8 cellular contexts compared by ENCODE assay signal in the genomic region with DNA sequence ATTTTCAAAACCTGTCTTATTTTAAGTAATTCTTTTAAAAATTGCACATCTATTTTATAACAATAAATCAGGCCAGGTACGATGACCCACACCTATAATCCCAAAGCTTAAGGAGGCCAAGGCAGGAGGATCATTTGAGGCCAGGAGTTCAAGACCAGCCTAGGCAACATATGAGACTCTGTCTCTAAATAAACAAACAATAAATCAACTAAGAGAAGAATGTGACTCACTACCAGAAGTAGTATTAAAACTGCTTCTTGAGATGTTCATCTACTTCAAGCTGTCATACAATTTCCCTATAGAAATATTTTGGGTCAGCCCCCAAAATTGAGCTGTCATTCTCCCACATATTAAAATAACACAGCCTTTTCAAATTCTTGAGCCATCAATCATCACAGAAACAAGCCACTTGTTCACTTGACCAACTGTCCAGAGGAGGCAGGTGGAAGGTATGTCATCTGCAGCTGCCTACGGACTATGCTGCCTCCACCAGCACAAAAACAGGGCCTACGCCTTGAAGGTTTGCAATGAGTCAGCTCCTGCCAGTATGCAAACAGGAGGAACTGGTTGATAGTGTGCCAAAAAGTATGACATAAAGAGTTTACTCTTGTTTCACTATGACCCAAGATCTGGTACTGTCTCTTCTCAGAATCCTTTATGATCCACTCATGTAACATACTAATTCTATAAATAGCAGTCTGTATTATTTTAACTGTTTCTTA. TPM values are rescaled to one million over a fixed set of nuclear protein-coding genes. Genes with fewer than 3 reads are reported as not detected.
DNase-seq lines count a peak whose midpoint lies in the region; ATAC-seq and TF ChIP-seq lines count a peak whose summit lies in the region.

No MANE protein-coding gene starts in this region.

- no peak overlapping the region for H3K18ac ChIP-seq in neuronal stem cell (ENCODE audit: low read length)

- peak; percentile 71 for DNase-seq in GM10266 (ENCODE audit: extremely low spot score)
- peak; percentile 47 for DNase-seq in activated CD4-positive, CD25-positive, alpha-beta regulatory T cell treated with anti-CD3 and anti-CD28 coated beads, Interleukin-2, amount 50 U/mL, for 72 hours
- DNase-seq in fibroblast of the aortic adventitia (ENCODE audit: low read depth), result peak; percentile 89
- peak; percentile 63 for DNase-seq in stimulated activated CD4-positive, alpha-beta T cell treated with anti-CD3 and anti-CD28 coated beads, Interleukin-4, amount 100 ng/mL, for 24 hours
- DNase-seq in GF-D8 (lab: John Stamatoyannopoulos, UW), result no peak
- DNase-seq in neuronal stem cell (ENCODE audit: low spot score), result no peak

- H3K36me3 ChIP-seq in neuronal stem cell (replicated peaks in 1 of 2; ENCODE audit: control insufficient read depth in 2 of 2, insufficient read depth in 2 of 2, low read length in 2 of 2), result peaks cover 11 to 96% of the 10 kb centered on the region in 2 donors

- no peak overlapping the region for H3K14ac ChIP-seq in neuronal stem cell (ENCODE audit: low read length)

- H3K9ac ChIP-seq in neuronal stem cell (ENCODE audit: low read depth, low read length, poor library complexity), result no peak overlapping the region

- no peak overlapping the region for H3K4me3 ChIP-seq in fibroblast of the aortic adventitia (ENCODE audit: low read depth, low read length)
- H3K4me3 ChIP-seq in neuronal stem cell (ENCODE audit: low read length in 2 of 2), result no peak overlapping the region

- no peak overlapping the region for H3K23ac ChIP-seq in neuronal stem cell (ENCODE audit: low read depth, low read length, poor library complexity)

- no peak overlapping the region for H2BK5ac ChIP-seq in neuronal stem cell (ENCODE audit: low read length)

- no peak overlapping the region for H2AK5ac ChIP-seq in neuronal stem cell (ENCODE audit: low read depth, low read length)

- no peaks in the 10 kb centered on the region for H3K9me3 ChIP-seq in neuronal stem cell (replicated peaks in 1 of 2; ENCODE audit: control insufficient read depth in 2 of 2, insufficient read depth in 1 of 2, low read depth in 1 of 2, low read length in 2 of 2)

- H2AFZ ChIP-seq in neuronal stem cell (ENCODE audit: low read length), result no peak overlapping the region

- H3K27ac ChIP-seq in neuronal stem cell (replicated peaks; ENCODE audit: low read length), result no peak overlapping the region

- no peak overlapping the region for H4K91ac ChIP-seq in neuronal stem cell (ENCODE audit: low read depth, low read length, poor library complexity)

- peak; percentile 46 for TF ChIP-seq CTCF in GM10266 (IDR thresholded peaks at IDR 0.05; ENCODE audit: control insufficient read depth, insufficient read depth, low read depth, missing control alignments)
- TF ChIP-seq CTCF in fibroblast of the aortic adventitia (IDR thresholded peaks at IDR 0.05; ENCODE audit: insufficient read depth, low read length), result peak; percentile 21

- no peaks in the 10 kb centered on the region for H3K79me1 ChIP-seq in neuronal stem cell (ENCODE audit: low read depth, low read length)

- no peak overlapping the region for H2BK12ac ChIP-seq in neuronal stem cell (ENCODE audit: low read length)

- H3K4me1 ChIP-seq in neuronal stem cell (ENCODE audit: control insufficient read depth in 2 of 2, insufficient read depth in 1 of 2, low read depth in 1 of 2, low read length in 2 of 2), result no peaks in the 10 kb centered on the region

- H3K27me3 ChIP-seq in neuronal stem cell (ENCODE audit: control insufficient read depth in 3 of 3, insufficient read depth in 3 of 3, low read depth in 1 of 3, low read length in 3 of 3), result no peaks in the 10 kb centered on the region

- ATAC-seq in GM21390 (IDR thresholded peaks at IDR 0.05; ENCODE audit: unreplicated experiment) (peak; percentile 100), HG03575 (IDR thresholded peaks at IDR 0.05; ENCODE audit: extremely low read depth, insufficient number of reproducible peaks, low FRiP score, unreplicated experiment) (peak; percentile 99)

- no peak overlapping the region for H2BK15ac ChIP-seq in neuronal stem cell (ENCODE audit: low read length)

- no peak overlapping the region for H3K4ac ChIP-seq in neuronal stem cell (ENCODE audit: low read length)

- WGBS in neuronal stem cell (ENCODE audit: extremely low coverage in 2 of 2, insufficient read length in 2 of 2, insufficient replicate concordance in 1 of 2), 2 donors, result no CpG with 5 or more reads among the region's 3 CpGs

- H2BK120ac ChIP-seq in neuronal stem cell (ENCODE audit: low read depth, low read length), result no peak overlapping the region

- H4K8ac ChIP-seq in neuronal stem cell (ENCODE audit: low read depth, low read length), result no peak overlapping the region

- H3K4me2 ChIP-seq in neuronal stem cell (ENCODE audit: insufficient read depth, low read length, poor library complexity, severe bottlenecking), result no peak overlapping the region

RNA-seq across cellular contexts. Expression of a gene that starts 33.6 kb away (rescaled TPM):
- 89.7 and 118 TPM in 2 replicates for total RNA-seq in fibroblast of the aortic adventitia (ENCODE audit: low replicate concordance)
- polyA plus RNA-seq in neuronal stem cell (2013, experiment 1 of 2), result 18.1 TPM
- polyA plus RNA-seq in neuronal stem cell (2013, experiment 2 of 2), result 18.6 TPM

Comparison
In these comparisons a context has a peak if more than half of its experiments do, and no peak if none do; other contexts are left out.
1. DNase-seq: peak in GM10266 (single experiment), activated CD4-positive, CD25-positive, alpha-beta regulatory T cell treated with anti-CD3 and anti-CD28 coated beads, Interleukin-2, amount 50 U/mL, for 72 hours (single experiment), fibroblast of the aortic adventitia (single experiment) and stimulated activated CD4-positive, alpha-beta T cell treated with anti-CD3 and anti-CD28 coated beads, Interleukin-4, amount 100 ng/mL, for 24 hours (single experiment); none in GF-D8 (single experiment) and neuronal stem cell (single experiment).